In genomic region chr9:97140566-97140965, GRCh38 we compare ENCODE assay signal across 26 cellular contexts.
"Had no signal": no experiment of that assay in that cellular context is flagged by ENCODE, and none has a peak within 500 bp of the region (broad histone marks: within the 10 kb centered on the region; RNA-seq: fewer than 3 reads in every experiment).

No MANE protein-coding gene starts in this region.

- H3K27ac ChIP-seq: colonic mucosa, coronary artery, dorsolateral prefrontal cortex, epithelial cell of prostate, esophagus muscularis mucosa, esophagus squamous epithelium, foreskin keratinocyte, gastrocnemius medialis, gastroesophageal sphincter, heart left ventricle, heart right ventricle, hepatocyte had no signal

- H3K4me3 Mint-ChIP-seq: dendritic cell treated with granulocyte-macrophage colony-stimulating factor and Interleukin-4, amounts not matched to agents 40 ng/mL and 50 ng/mL, for 4 days; effector memory CD8-positive, alpha-beta T cell; endodermal cell had no signal

- H3K27ac Mint-ChIP-seq: dendritic cell treated with granulocyte-macrophage colony-stimulating factor and Interleukin-4, amounts not matched to agents 40 ng/mL and 50 ng/mL, for 4 days; effector memory CD8-positive, alpha-beta T cell; endodermal cell had no signal

- H3K4me3 ChIP-seq: colonic mucosa, coronary artery, dorsolateral prefrontal cortex, esophagus muscularis mucosa, esophagus squamous epithelium, gastrocnemius medialis, gastroesophageal sphincter, heart left ventricle, heart right ventricle, hepatocyte had no signal

- ATAC-seq: effector memory CD8-positive, alpha-beta T cell; esophagus mucosa; foreskin keratinocyte; gastrocnemius medialis; gastroesophageal sphincter; heart left ventricle; heart right ventricle had no signal

- H3K36me3 ChIP-seq: colonic mucosa, esophagus muscularis mucosa, esophagus squamous epithelium, gastrocnemius medialis, gastroesophageal sphincter, heart left ventricle, heart right ventricle had no signal

- DNase-seq: colonic mucosa; cortex of kidney; dermis blood vessel endothelial cell; dorsolateral prefrontal cortex; effector CD4-positive, alpha-beta T cell; effector CD8-positive, alpha-beta T cell; effector memory CD4-positive, alpha-beta T cell; effector memory CD8-positive, alpha-beta T cell; endodermal cell; erythroblast; esophagus squamous epithelium; foreskin fibroblast; foreskin keratinocyte; foreskin melanocyte; gastrocnemius medialis; glutamatergic neuron; head of caudate nucleus; heart left ventricle; heart right ventricle had no signal

- H3K27me3 Mint-ChIP-seq: dendritic cell treated with granulocyte-macrophage colony-stimulating factor and Interleukin-4, amounts not matched to agents 40 ng/mL and 50 ng/mL, for 4 days; effector memory CD8-positive, alpha-beta T cell had no signal

- H3K9me3 Mint-ChIP-seq: dendritic cell treated with granulocyte-macrophage colony-stimulating factor and Interleukin-4, amounts not matched to agents 40 ng/mL and 50 ng/mL, for 4 days; effector memory CD8-positive, alpha-beta T cell; endodermal cell had no signal

- H3K9me3 ChIP-seq: colonic mucosa, esophagus muscularis mucosa, esophagus squamous epithelium, gastrocnemius medialis, gastroesophageal sphincter, heart left ventricle, heart right ventricle had no signal

- H3K4me1 ChIP-seq: colonic mucosa, esophagus muscularis mucosa, esophagus squamous epithelium, foreskin keratinocyte, gastrocnemius medialis, gastroesophageal sphincter, heart left ventricle, heart right ventricle had no signal
